Comparison of ENCODE assay signal across 14 cellular contexts in the genomic region with DNA sequence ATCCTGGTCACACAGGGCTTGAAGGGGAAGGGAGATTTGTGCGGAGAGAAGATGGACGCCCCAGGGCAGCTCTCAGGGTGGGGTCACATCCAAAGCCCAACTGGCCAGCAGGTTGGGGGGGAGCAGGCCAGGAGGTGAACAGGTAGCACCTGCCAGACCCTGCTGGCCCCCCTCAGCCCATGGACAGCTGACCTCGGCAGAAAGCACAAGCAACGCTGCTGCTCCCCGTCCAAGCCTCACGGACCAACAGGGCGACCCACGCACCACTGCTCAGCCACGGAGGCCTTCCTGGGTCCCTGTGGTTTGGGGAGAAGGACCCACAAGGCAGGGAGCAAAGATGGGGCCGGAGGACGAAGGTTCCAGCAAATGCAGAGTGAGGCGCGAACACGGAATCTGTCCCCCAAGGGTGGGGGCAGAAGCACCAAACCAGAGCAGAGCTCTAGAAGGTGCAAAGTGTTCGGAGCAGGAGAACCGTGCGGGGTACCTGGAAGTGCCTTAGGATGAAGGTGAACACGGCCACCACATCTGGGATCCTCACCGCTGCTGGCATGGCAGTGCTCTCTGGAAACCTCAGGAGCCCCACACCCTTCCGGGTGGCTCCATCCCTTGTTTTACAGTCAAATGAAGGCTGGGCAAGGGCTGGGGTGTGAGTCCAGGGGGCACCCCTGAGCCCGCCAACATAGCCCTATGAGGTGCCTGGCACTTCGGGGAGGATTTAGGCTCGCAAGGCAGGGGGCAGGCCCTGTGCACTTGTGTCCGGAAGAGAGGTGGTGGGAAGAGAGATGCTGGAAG. TPM values are rescaled to one million over a fixed set of nuclear protein-coding genes. Genes with fewer than 3 reads are reported as not detected.
DNase-seq lines count a peak whose midpoint lies in the region; ATAC-seq and TF ChIP-seq lines count a peak whose summit lies in the region.
"Had no signal": no experiment of that assay in that cellular context is flagged by ENCODE, and none has a peak within 500 bp of the region (broad histone marks: within the 10 kb centered on the region; RNA-seq: fewer than 3 reads in every experiment).

No MANE protein-coding gene starts in this region.

- H3K27me3 ChIP-seq in ACC112 (ENCODE audit: insufficient read depth, low read length) (no peaks in the 10 kb centered on the region), RWPE2 (ENCODE audit: insufficient read depth, poor library complexity, severe bottlenecking) (no peaks in the 10 kb centered on the region), hepatocyte (no peaks in the 10 kb centered on the region), prostate gland (replicated peaks; ENCODE audit: insufficient read depth) (no peaks in the 10 kb centered on the region)

- H3K27me3 Mint-ChIP-seq in stimulated activated naive CD8-positive, alpha-beta T cell treated with anti-CD3 and anti-CD28 coated beads, Interleukin-15, amount 100 ng/mL, for 72 hours: peaks cover 9% of the 10 kb centered on the region

- intact Hi-C loops in prostate gland (cut with DNase I): loop anchor here (5.0 kb wide), 1 partner anchor 37 kb away; no protein-coding TSS in a partner anchor

- ATAC-seq in RWPE2 (ENCODE audit: low read depth) (no peak), HG03378 (IDR thresholded peaks at IDR 0.05; ENCODE audit: unreplicated experiment) (no peak)
- no peak for ATAC-seq in stimulated activated naive CD8-positive, alpha-beta T cell treated with anti-CD3 and anti-CD28 coated beads, Interleukin-15, amount 100 ng/mL, for 72 hours
- ATAC-seq: stimulated activated naive B cell treated with anti-CD40 and anti-IgM and Interleukin-4, amounts not matched to agents 10 μg/mL and 1 μg/mL and 100 μg/mL, for 72 hours had no signal

- H3K4me3 Mint-ChIP-seq in stimulated activated naive CD8-positive, alpha-beta T cell treated with anti-CD3 and anti-CD28 coated beads, Interleukin-15, amount 100 ng/mL, for 72 hours: no peak overlapping the region
- H3K4me3 Mint-ChIP-seq: B cell had no signal

- POLR2A ChIA-PET in HEK293T (lab: Yijun Ruan, JAX): no interaction called here

- H3K4me1 ChIP-seq in ACC112 (ENCODE audit: control insufficient read depth, insufficient read depth, low read length, unreplicated experiment) (peaks cover 42% of the 10 kb centered on the region), RWPE2 (ENCODE audit: insufficient read depth, poor library complexity, severe bottlenecking) (peaks cover 32% of the 10 kb centered on the region), hepatocyte (ENCODE audit: insufficient read depth) (peaks cover 31% of the 10 kb centered on the region), prostate gland (replicated peaks) (peaks cover 3% of the 10 kb centered on the region)

- no peaks in the 10 kb centered on the region for H3K9me3 Mint-ChIP-seq in stimulated activated naive CD8-positive, alpha-beta T cell treated with anti-CD3 and anti-CD28 coated beads, Interleukin-15, amount 100 ng/mL, for 72 hours
- H3K9me3 Mint-ChIP-seq: stimulated activated naive B cell treated with anti-CD40 and anti-IgM and Interleukin-4, amounts not matched to agents 10 μg/mL and 1 μg/mL and 100 μg/mL, for 72 hours had no signal

- peaks cover 48% of the 10 kb centered on the region for H3K4me1 Mint-ChIP-seq in stimulated activated naive CD8-positive, alpha-beta T cell treated with anti-CD3 and anti-CD28 coated beads, Interleukin-15, amount 100 ng/mL, for 72 hours

- peak overlapping the region; percentile 93 for H3K27ac ChIP-seq in ACC112 (ENCODE audit: low read depth, low read length)
- H3K27ac ChIP-seq in RWPE2 (ENCODE audit: poor library complexity, severe bottlenecking): peak overlapping the region; percentile 89
- H3K27ac ChIP-seq in hepatocyte: peak overlapping the region; percentile 92
- H3K27ac ChIP-seq in prostate gland: peak overlapping the region; percentile 74 to 82

- TF ChIP-seq CTCF in RWPE2 (IDR thresholded peaks at IDR 0.05; ENCODE audit: poor library complexity, severe bottlenecking) (no peak), hepatocyte (IDR thresholded peaks at IDR 0.05; ENCODE audit: poor library complexity) (no peak), prostate gland (IDR thresholded peaks at IDR 0.05) (no peak)

- H3K9me2 ChIP-seq in hepatocyte (replicated peaks; ENCODE audit: insufficient read depth): no peaks in the 10 kb centered on the region

- H3K36me3 ChIP-seq in ACC112 (ENCODE audit: insufficient read depth, low read length) (no peaks in the 10 kb centered on the region), RWPE2 (ENCODE audit: low read depth) (no peaks in the 10 kb centered on the region), hepatocyte (replicated peaks; ENCODE audit: insufficient read depth, low read depth) (no peaks in the 10 kb centered on the region), prostate gland (no peaks in the 10 kb centered on the region)

- no peak for TF ChIP-seq POLR2A in prostate gland (IDR thresholded peaks at IDR 0.05)

- 95% methylated on average over 24 of the region's 24 CpGs for WGBS in hepatocyte (ENCODE audit: low lambda C conversion rate, missing lambda C conversion rate)
- WGBS in prostate gland: 89% methylated on average over 24 of the region's 24 CpGs

- H3K4me3 ChIP-seq in ACC112 (ENCODE audit: low read depth, low read length) (peak overlapping the region; percentile 52), RWPE2 (ENCODE audit: severe bottlenecking) (no peak overlapping the region), hepatocyte (no peak overlapping the region), prostate gland (no peak overlapping the region)

- CTCF ChIA-PET in HEK293T (lab: Yijun Ruan, JAX): no interaction called here

- H3K9me3 ChIP-seq in RWPE2 (ENCODE audit: severe bottlenecking) (no peaks in the 10 kb centered on the region), hepatocyte (ENCODE audit: low read depth) (no peaks in the 10 kb centered on the region), prostate gland (no peaks in the 10 kb centered on the region)

- H4K20me1 ChIP-seq in hepatocyte (ENCODE audit: insufficient read depth, poor library complexity, severe bottlenecking): peaks cover 8% of the 10 kb centered on the region

- DNase-seq in RWPE2 (ENCODE audit: low spot score) (no peak), hepatocyte (ENCODE audit: low spot score) (no peak), prostate gland (ENCODE audit: low spot score) (no peak), HEK293T (ENCODE audit: extremely low spot score) (no peak), AG08396 (ENCODE audit: low spot score) (no peak)
- DNase-seq in stimulated activated naive CD8-positive, alpha-beta T cell treated with anti-CD3 and anti-CD28 coated beads, Interleukin-15, amount 100 ng/mL, for 72 hours: no peak
- DNase-seq: activated CD4-positive, alpha-beta T cell treated with anti-CD3 and anti-CD28 coated beads for 4 hours; activated effector memory CD4-positive, alpha-beta T cell treated with anti-CD3 and anti-CD28 coated beads, Interleukin-2, amount 50 U/mL, for 16 hours; NCI-H1105; NCI-H526; stimulated activated naive B cell treated with anti-CD40 and anti-IgM and Interleukin-4, amounts not matched to agents 10 μg/mL and 1 μg/mL and 100 μg/mL, for 72 hours had no signal

- H3K27ac Mint-ChIP-seq in stimulated activated naive CD8-positive, alpha-beta T cell treated with anti-CD3 and anti-CD28 coated beads, Interleukin-15, amount 100 ng/mL, for 72 hours: no peak overlapping the region
- H3K27ac Mint-ChIP-seq: B cell; stimulated activated naive B cell treated with anti-CD40 and anti-IgM and Interleukin-4, amounts not matched to agents 10 μg/mL and 1 μg/mL and 100 μg/mL, for 72 hours had no signal

- peaks cover 57% of the 10 kb centered on the region for H3K79me2 ChIP-seq in ACC112 (ENCODE audit: control insufficient read depth, insufficient read depth, low read length, unreplicated experiment)
- H3K79me2 ChIP-seq in hepatocyte: peaks cover 85% of the 10 kb centered on the region

- peak overlapping the region; percentile 75 for H3K4me2 ChIP-seq in hepatocyte

- H2AFZ ChIP-seq in ACC112 (ENCODE audit: low read length, unreplicated experiment) (no peak overlapping the region), hepatocyte (no peak overlapping the region)

TF ChIP-seq in HEK293T, 16 proteins besides CTCF, POLR2A, EP300 and RAD21:
- no peak for TF ChIP-seq FOXK2 (IDR thresholded peaks at IDR 0.05)
- no peak for TF ChIP-seq SUZ12 (IDR thresholded peaks at IDR 0.05)
- no peak for TF ChIP-seq CTBP1 (IDR thresholded peaks at IDR 0.05; ENCODE audit: borderline replicate concordance)

RNA-seq across cellular contexts. Expression of gene CEP295NL, which starts 17.9 kb away (rescaled TPM):
- 0.44 and 0.97 TPM in 2 replicates for total RNA-seq in hepatocyte
- 0.17 and 0.91 TPM in 2 replicates for polyA plus RNA-seq in hepatocyte
- total RNA-seq in prostate gland: 1 to 10 TPM; 2.2 to 8.2 TPM

RNA-seq across cellular contexts. Expression of gene TIMP2, which starts 40.1 kb away (rescaled TPM):
- 54.7 and 63.3 TPM in 2 replicates for total RNA-seq in hepatocyte
- 20.9 and 23.3 TPM in 2 replicates for polyA plus RNA-seq in hepatocyte
- total RNA-seq in prostate gland: 100 to 1,000 TPM in 1 of 2 donors, 10 to 100 TPM in 1; 54.5 to 500 TPM

RNA-seq across cellular contexts. Expression of gene USP36, which starts 44.5 kb away (rescaled TPM):
- total RNA-seq in hepatocyte (17.7 and 20.9 TPM in 2 replicates), prostate gland (10 to 100 TPM; 31.2 to 66.6 TPM)
- polyA plus RNA-seq in hepatocyte: 26.2 and 31.6 TPM in 2 replicates
